In genomic region chr17:34755371-34755770, GRCh38 we compare ENCODE assay signal across 31 cellular contexts.
"Had no signal": no experiment of that assay in that cellular context is flagged by ENCODE, and none has a peak within 500 bp of the region (broad histone marks: within the 10 kb centered on the region; RNA-seq: fewer than 3 reads in every experiment).

No MANE protein-coding gene starts in this region.

- H3K36me3 ChIP-seq: adrenal gland, colonic mucosa, esophagus muscularis mucosa, gastrocnemius medialis had no signal

- H3K4me3 Mint-ChIP-seq: activated CD4-positive, alpha-beta memory T cell treated with anti-CD3 and anti-CD28 coated beads for 36 hours; activated CD4-positive, alpha-beta T cell treated with anti-CD3 and anti-CD28 coated beads for 36 hours; activated CD4-positive, alpha-beta T cell treated with anti-CD3 and anti-CD28 coated beads, Interleukin-2, amount 10 ng/mL, durations not matched to agents 24 days and 14 days; activated CD8-positive, alpha-beta memory T cell treated with anti-CD3 and anti-CD28 coated beads, Interleukin-2, amount 10 ng/mL, durations not matched to agents 7 days and 5 days; activated CD8-positive, alpha-beta T cell treated with anti-CD3 and anti-CD28 coated beads, Interleukin-2, amount 10 ng/mL, durations not matched to agents 7 days and 5 days; activated naive CD4-positive, alpha-beta T cell treated with anti-CD3 and anti-CD28 coated beads for 36 hours; activated naive CD4-positive, alpha-beta T cell treated with anti-CD3 and anti-CD28 coated beads, Interleukin-2, amount 50 U/mL, for 24 hours; activated naive CD8-positive, alpha-beta T cell treated with anti-CD3 and anti-CD28 coated beads for 36 hours; activated naive CD8-positive, alpha-beta T cell treated with anti-CD3 and anti-CD28 coated beads, Interleukin-2, amount 50 U/mL, for 24 hours; activated T-helper 1 cell treated with anti-CD3 and anti-CD28 coated beads, Interleukin-12 subunit alpha, Interleukin-12 subunit beta, Interleukin-2, Interleukin-4 antibody, amounts not matched to agents 30 ng/mL and 10 ng/mL and 1 ng/mL, durations not matched to agents 14 hours and 24 hours and 36 hours; T-helper 17 cell; T-helper 2 cell treated with Interferon-gamma antibody and Interleukin-4, amounts not matched to agents 5 μg/mL and 100 μg/mL, for 36 hours had no signal

- H3K4me1 ChIP-seq: body of pancreas, colonic mucosa, esophagus muscularis mucosa, foreskin keratinocyte had no signal

- H3K27ac ChIP-seq: adrenal gland, body of pancreas, colonic mucosa, esophagus muscularis mucosa, foreskin keratinocyte, gastrocnemius medialis had no signal

- ATAC-seq: activated CD4-positive, alpha-beta T cell treated with anti-CD3 and anti-CD28 coated beads for 36 hours; activated CD8-positive, alpha-beta memory T cell treated with anti-CD3 and anti-CD28 coated beads, Interleukin-2, amount 10 ng/mL, durations not matched to agents 7 days and 5 days; activated CD8-positive, alpha-beta T cell treated with anti-CD3 and anti-CD28 coated beads, Interleukin-2, amount 10 ng/mL, durations not matched to agents 7 days and 5 days; activated naive CD8-positive, alpha-beta T cell treated with anti-CD3 and anti-CD28 coated beads, Interleukin-2, amount 50 U/mL, for 24 hours; body of pancreas; foreskin keratinocyte; gastrocnemius medialis; T-helper 17 cell had no signal

- H3K36me3 Mint-ChIP-seq: activated CD4-positive, alpha-beta memory T cell treated with anti-CD3 and anti-CD28 coated beads for 36 hours; activated CD8-positive, alpha-beta memory T cell treated with anti-CD3 and anti-CD28 coated beads, Interleukin-2, amount 10 ng/mL, durations not matched to agents 7 days and 5 days; activated naive CD4-positive, alpha-beta T cell treated with anti-CD3 and anti-CD28 coated beads, Interleukin-2, amount 50 U/mL, for 24 hours; activated naive CD8-positive, alpha-beta T cell treated with anti-CD3 and anti-CD28 coated beads for 36 hours had no signal

- H3K9me3 Mint-ChIP-seq: activated CD4-positive, alpha-beta memory T cell treated with anti-CD3 and anti-CD28 coated beads for 36 hours; activated CD4-positive, alpha-beta T cell treated with anti-CD3 and anti-CD28 coated beads, Interleukin-2, amount 10 ng/mL, durations not matched to agents 24 days and 14 days; activated naive CD4-positive, alpha-beta T cell treated with anti-CD3 and anti-CD28 coated beads for 36 hours; activated naive CD4-positive, alpha-beta T cell treated with anti-CD3 and anti-CD28 coated beads, Interleukin-2, amount 50 U/mL, for 24 hours; activated naive CD8-positive, alpha-beta T cell treated with anti-CD3 and anti-CD28 coated beads for 36 hours; activated naive CD8-positive, alpha-beta T cell treated with anti-CD3 and anti-CD28 coated beads, Interleukin-2, amount 50 U/mL, for 24 hours; activated T-helper 1 cell treated with anti-CD3 and anti-CD28 coated beads, Interleukin-12 subunit alpha, Interleukin-12 subunit beta, Interleukin-2, Interleukin-4 antibody, amounts not matched to agents 30 ng/mL and 10 ng/mL and 1 ng/mL, durations not matched to agents 14 hours and 24 hours and 36 hours; activated T-helper 2 cell treated with anti-CD3 and anti-CD28 coated beads, Interferon-gamma antibody, Interleukin-2, Interleukin-4, amounts not matched to agents 10 μg/mL and 5 μg/mL and 100 μg/mL, durations not matched to agents 14 hours and 24 hours and 36 hours; T-helper 2 cell treated with Interferon-gamma antibody and Interleukin-4, amounts not matched to agents 5 μg/mL and 100 μg/mL, for 36 hours had no signal

- H3K27ac Mint-ChIP-seq: activated CD4-positive, alpha-beta memory T cell treated with anti-CD3 and anti-CD28 coated beads for 36 hours; activated CD4-positive, alpha-beta T cell treated with anti-CD3 and anti-CD28 coated beads for 36 hours; activated CD4-positive, alpha-beta T cell treated with anti-CD3 and anti-CD28 coated beads, Interleukin-2, amount 10 ng/mL, durations not matched to agents 24 days and 14 days; activated CD8-positive, alpha-beta memory T cell treated with anti-CD3 and anti-CD28 coated beads, Interleukin-2, amount 10 ng/mL, durations not matched to agents 7 days and 5 days; activated CD8-positive, alpha-beta T cell treated with anti-CD3 and anti-CD28 coated beads, Interleukin-2, amount 10 ng/mL, durations not matched to agents 7 days and 5 days; activated naive CD4-positive, alpha-beta T cell treated with anti-CD3 and anti-CD28 coated beads for 36 hours; activated naive CD4-positive, alpha-beta T cell treated with anti-CD3 and anti-CD28 coated beads, Interleukin-2, amount 50 U/mL, for 24 hours; activated naive CD8-positive, alpha-beta T cell treated with anti-CD3 and anti-CD28 coated beads for 36 hours; activated naive CD8-positive, alpha-beta T cell treated with anti-CD3 and anti-CD28 coated beads, Interleukin-2, amount 50 U/mL, for 24 hours; activated T-helper 2 cell treated with anti-CD3 and anti-CD28 coated beads, Interferon-gamma antibody, Interleukin-2, Interleukin-4, amounts not matched to agents 10 μg/mL and 5 μg/mL and 100 μg/mL, durations not matched to agents 14 hours and 24 hours and 36 hours; T-helper 17 cell; T-helper 2 cell treated with Interferon-gamma antibody and Interleukin-4, amounts not matched to agents 5 μg/mL and 100 μg/mL, for 36 hours had no signal

- DNase-seq: activated CD4-positive, alpha-beta memory T cell treated with anti-CD3 and anti-CD28 coated beads for 36 hours; activated CD4-positive, alpha-beta T cell treated with anti-CD3 and anti-CD28 coated beads for 36 hours; activated CD4-positive, alpha-beta T cell treated with anti-CD3 and anti-CD28 coated beads, Interleukin-2, amount 10 ng/mL, durations not matched to agents 24 days and 14 days; activated CD4-positive, CD25-positive, alpha-beta regulatory T cell; activated CD4-positive, CD25-positive, alpha-beta regulatory T cell treated with anti-CD3 and anti-CD28 coated beads, Interleukin-2, amount 50 U/mL, for 72 hours; activated CD8-positive, alpha-beta memory T cell treated with anti-CD3 and anti-CD28 coated beads, Interleukin-2, amount 10 ng/mL, durations not matched to agents 7 days and 5 days; activated CD8-positive, alpha-beta memory T cell treated with anti-CD3 and anti-CD28 coated beads, Interleukin-2, amount 50 U/mL, for 4 hours; activated CD8-positive, alpha-beta T cell treated with anti-CD3 and anti-CD28 coated beads, Interleukin-2, amount 10 ng/mL, durations not matched to agents 7 days and 5 days; activated effector memory CD4-positive, alpha-beta T cell treated with anti-CD3 and anti-CD28 coated beads, Interleukin-2, amount 50 U/mL, for 16 hours; activated naive CD4-positive, alpha-beta T cell treated with anti-CD3 and anti-CD28 coated beads for 36 hours; activated naive CD8-positive, alpha-beta T cell treated with anti-CD3 and anti-CD28 coated beads for 36 hours; activated naive CD8-positive, alpha-beta T cell treated with anti-CD3 and anti-CD28 coated beads, Interleukin-2, amount 50 U/mL, for 24 hours; activated T-cell treated with anti-CD3 and anti-CD28 coated beads, Interleukin-2, amount 50 U/mL, for 1 hour; activated T-cell treated with anti-CD3 and anti-CD28 coated beads, Interleukin-2, amount 50 U/mL, for 48 hours; adrenal gland; aorta; body of pancreas; colonic mucosa; effector memory CD4-positive, alpha-beta T cell; erythroblast; foreskin keratinocyte; gastrocnemius medialis; glutamatergic neuron; T-helper 1 cell; T-helper 17 cell; T1000 had no signal

- H3K9me3 ChIP-seq: adrenal gland, body of pancreas, colonic mucosa, esophagus muscularis mucosa, gastrocnemius medialis had no signal

- H3K4me3 ChIP-seq: adrenal gland, body of pancreas, colonic mucosa, esophagus muscularis mucosa, gastrocnemius medialis had no signal

- H3K4me1 Mint-ChIP-seq: activated CD4-positive, alpha-beta T cell treated with anti-CD3 and anti-CD28 coated beads for 36 hours; activated CD4-positive, alpha-beta T cell treated with anti-CD3 and anti-CD28 coated beads, Interleukin-2, amount 10 ng/mL, durations not matched to agents 24 days and 14 days; activated CD8-positive, alpha-beta memory T cell treated with anti-CD3 and anti-CD28 coated beads, Interleukin-2, amount 10 ng/mL, durations not matched to agents 7 days and 5 days; activated naive CD4-positive, alpha-beta T cell treated with anti-CD3 and anti-CD28 coated beads, Interleukin-2, amount 50 U/mL, for 24 hours; activated naive CD8-positive, alpha-beta T cell treated with anti-CD3 and anti-CD28 coated beads for 36 hours; activated naive CD8-positive, alpha-beta T cell treated with anti-CD3 and anti-CD28 coated beads, Interleukin-2, amount 50 U/mL, for 24 hours had no signal

- H3K27me3 ChIP-seq: adrenal gland, body of pancreas, colonic mucosa, foreskin keratinocyte, gastrocnemius medialis had no signal
